ENCODE assay signal across 1 cellular context in the genomic region with DNA sequence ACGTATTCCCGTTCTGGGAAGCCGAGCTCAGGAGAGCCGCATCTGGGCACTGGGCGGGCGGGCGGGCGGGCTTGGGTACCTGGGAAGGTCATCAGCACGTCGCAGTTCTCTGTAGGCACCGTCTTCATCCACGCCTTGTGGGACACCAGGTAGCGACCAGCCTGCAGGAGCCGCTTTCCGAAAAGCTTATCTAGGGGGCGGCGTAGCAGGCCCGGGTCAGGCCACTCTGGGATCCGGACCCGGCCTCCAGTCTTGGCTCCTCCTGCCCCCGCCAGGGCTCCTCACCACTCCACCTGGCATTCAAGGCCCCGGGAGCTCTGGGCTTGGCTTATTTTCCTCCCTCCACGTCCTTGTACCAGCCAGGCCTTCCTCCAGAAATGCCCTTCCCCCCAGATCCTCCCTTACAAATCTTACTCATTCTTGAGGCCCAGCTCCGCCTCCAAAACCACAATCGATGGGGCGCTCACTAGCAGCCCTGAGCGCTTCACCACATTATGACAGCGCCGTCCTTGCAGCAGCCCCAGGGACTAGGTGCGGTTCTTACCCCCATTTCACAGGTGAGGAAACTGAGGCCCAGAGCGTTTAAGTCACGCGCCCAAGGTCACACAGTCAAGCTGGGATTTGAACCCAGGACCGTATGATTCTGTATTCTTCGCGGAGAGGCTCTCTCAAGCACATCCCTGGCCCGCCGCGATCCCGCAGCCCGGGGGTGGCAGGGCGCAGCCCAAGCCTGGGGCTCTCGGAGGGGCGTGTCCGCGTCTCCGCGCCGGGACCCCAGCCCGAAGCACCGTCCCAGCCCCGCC.
A peak's percentile ranks its signal among the peaks of the same experiment; 100 is the strongest.
TF ChIP-seq lines count a peak whose summit lies in the region.

No MANE protein-coding gene starts in this region.

TF ChIP-seq in K562, 482 proteins besides CTCF, POLR2A, EP300 and RAD21 (continued from another document and continues in another):
- TF ChIP-seq, protein P1, sequence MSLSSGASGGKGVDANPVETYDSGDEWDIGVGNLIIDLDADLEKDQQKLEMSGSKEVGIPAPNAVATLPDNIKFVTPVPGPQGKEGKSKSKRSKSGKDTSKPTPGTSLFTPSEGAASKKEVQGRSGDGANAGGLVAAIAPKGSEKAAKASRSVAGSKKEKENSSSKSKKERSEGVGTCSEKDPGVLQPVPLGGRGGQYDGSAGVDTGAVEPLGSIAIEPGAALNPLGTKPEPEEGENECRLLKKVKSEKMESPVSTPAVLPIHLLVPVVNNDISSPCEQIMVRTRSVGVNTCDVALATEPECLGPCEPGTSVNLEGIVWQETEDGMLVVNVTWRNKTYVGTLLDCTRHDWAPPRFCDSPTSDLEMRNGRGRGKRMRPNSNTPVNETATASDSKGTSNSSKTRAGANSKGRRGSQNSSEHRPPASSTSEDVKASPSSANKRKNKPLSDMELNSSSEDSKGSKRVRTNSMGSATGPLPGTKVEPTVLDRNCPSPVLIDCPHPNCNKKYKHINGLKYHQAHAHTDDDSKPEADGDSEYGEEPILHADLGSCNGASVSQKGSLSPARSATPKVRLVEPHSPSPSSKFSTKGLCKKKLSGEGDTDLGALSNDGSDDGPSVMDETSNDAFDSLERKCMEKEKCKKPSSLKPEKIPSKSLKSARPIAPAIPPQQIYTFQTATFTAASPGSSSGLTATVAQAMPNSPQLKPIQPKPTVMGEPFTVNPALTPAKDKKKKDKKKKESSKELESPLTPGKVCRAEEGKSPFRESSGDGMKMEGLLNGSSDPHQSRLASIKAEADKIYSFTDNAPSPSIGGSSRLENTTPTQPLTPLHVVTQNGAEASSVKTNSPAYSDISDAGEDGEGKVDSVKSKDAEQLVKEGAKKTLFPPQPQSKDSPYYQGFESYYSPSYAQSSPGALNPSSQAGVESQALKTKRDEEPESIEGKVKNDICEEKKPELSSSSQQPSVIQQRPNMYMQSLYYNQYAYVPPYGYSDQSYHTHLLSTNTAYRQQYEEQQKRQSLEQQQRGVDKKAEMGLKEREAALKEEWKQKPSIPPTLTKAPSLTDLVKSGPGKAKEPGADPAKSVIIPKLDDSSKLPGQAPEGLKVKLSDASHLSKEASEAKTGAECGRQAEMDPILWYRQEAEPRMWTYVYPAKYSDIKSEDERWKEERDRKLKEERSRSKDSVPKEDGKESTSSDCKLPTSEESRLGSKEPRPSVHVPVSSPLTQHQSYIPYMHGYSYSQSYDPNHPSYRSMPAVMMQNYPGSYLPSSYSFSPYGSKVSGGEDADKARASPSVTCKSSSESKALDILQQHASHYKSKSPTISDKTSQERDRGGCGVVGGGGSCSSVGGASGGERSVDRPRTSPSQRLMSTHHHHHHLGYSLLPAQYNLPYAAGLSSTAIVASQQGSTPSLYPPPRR (CRISPR knock-in tag; IDR thresholded peaks at IDR 0.05; ENCODE audit: borderline replicate concordance) = peak; percentile 88; the same call in 1 of the 2 replicates
- TF ChIP-seq MTA2 (IDR thresholded peaks at IDR 0.05; ENCODE audit: low read depth) (no peak), RBFOX2 (IDR thresholded peaks at IDR 0.05; ENCODE audit: low read depth, low read length) (no peak), ZNF699 (CRISPR knock-in tag; IDR thresholded peaks at IDR 0.05; ENCODE audit: insufficient replicate concordance) (no peak), CEBPG (CRISPR knock-in tag; IDR thresholded peaks at IDR 0.05) (peak; percentile 48; the same call in 1 of the 2 replicates), CEBPG (tag; conservative IDR thresholded peaks at IDR 0.05 in 1 of 2, IDR thresholded peaks at IDR 0.05 in 1 of 2) (no peak), NFE2 (IDR thresholded peaks at IDR 0.05; ENCODE audit: low read depth) (peak; percentile 48), ZNF445 (CRISPR knock-in tag; IDR thresholded peaks at IDR 0.05; ENCODE audit: low read depth) (no peak), HCFC1 (IDR thresholded peaks at IDR 0.05; ENCODE audit: low read depth, low read length) (no peak; the same call in 1 of the 2 replicates), FOS (IDR thresholded peaks at IDR 0.05; ENCODE audit: extremely low read depth, insufficient read length) (no peak), HLTF (IDR thresholded peaks at IDR 0.05) (no peak), NFE2L1 (tag; IDR thresholded peaks at IDR 0.05; ENCODE audit: borderline replicate concordance, low read depth) (no peak), NONO (IDR thresholded peaks at IDR 0.05; ENCODE audit: low read depth in 2 of 2, low read length in 1 of 2) (no peak), RBM25 (IDR thresholded peaks at IDR 0.05; ENCODE audit: low read depth, low read length, severe bottlenecking) (peak; percentile 97), ZKSCAN1 (IDR thresholded peaks at IDR 0.05; ENCODE audit: low read depth, low read length) (no peak; the same call in 1 of the 2 replicates), GABPB1 (CRISPR knock-in tag; IDR thresholded peaks at IDR 0.05) (peak; percentile 52; the same call in 1 of the 2 replicates), MAFK (IDR thresholded peaks at IDR 0.05; ENCODE audit: low read length) (no peak; the same call in none of the 2 replicates), BHLHE40 (IDR thresholded peaks at IDR 0.05; ENCODE audit: low read length) (peak; percentile 46; the same call in 1 of the 2 replicates), RUNX1 (IDR thresholded peaks at IDR 0.05; ENCODE audit: low read depth) (no peak; the same call in 1 of the 2 replicates), MCM7 (IDR thresholded peaks at IDR 0.05) (no peak), ZNF717 (CRISPR knock-in tag; IDR thresholded peaks at IDR 0.05) (no peak)
- TF ChIP-seq, protein P2, sequence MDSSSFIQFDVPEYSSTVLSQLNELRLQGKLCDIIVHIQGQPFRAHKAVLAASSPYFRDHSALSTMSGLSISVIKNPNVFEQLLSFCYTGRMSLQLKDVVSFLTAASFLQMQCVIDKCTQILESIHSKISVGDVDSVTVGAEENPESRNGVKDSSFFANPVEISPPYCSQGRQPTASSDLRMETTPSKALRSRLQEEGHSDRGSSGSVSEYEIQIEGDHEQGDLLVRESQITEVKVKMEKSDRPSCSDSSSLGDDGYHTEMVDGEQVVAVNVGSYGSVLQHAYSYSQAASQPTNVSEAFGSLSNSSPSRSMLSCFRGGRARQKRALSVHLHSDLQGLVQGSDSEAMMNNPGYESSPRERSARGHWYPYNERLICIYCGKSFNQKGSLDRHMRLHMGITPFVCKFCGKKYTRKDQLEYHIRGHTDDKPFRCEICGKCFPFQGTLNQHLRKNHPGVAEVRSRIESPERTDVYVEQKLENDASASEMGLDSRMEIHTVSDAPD (CRISPR knock-in tag; IDR thresholded peaks at IDR 0.05) = peak; percentile 40; the same call in 1 of the 2 replicates
- TF ChIP-seq, protein P3, sequence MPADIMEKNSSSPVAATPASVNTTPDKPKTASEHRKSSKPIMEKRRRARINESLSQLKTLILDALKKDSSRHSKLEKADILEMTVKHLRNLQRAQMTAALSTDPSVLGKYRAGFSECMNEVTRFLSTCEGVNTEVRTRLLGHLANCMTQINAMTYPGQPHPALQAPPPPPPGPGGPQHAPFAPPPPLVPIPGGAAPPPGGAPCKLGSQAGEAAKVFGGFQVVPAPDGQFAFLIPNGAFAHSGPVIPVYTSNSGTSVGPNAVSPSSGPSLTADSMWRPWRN (IDR thresholded peaks at IDR 0.05; ENCODE audit: low read depth) = no peak
- TF ChIP-seq, protein P4, sequence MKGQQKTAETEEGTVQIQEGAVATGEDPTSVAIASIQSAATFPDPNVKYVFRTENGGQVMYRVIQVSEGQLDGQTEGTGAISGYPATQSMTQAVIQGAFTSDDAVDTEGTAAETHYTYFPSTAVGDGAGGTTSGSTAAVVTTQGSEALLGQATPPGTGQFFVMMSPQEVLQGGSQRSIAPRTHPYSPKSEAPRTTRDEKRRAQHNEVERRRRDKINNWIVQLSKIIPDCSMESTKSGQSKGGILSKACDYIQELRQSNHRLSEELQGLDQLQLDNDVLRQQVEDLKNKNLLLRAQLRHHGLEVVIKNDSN (CRISPR knock-in tag; IDR thresholded peaks at IDR 0.05) = peak; percentile 42
- TF ChIP-seq, protein P5, sequence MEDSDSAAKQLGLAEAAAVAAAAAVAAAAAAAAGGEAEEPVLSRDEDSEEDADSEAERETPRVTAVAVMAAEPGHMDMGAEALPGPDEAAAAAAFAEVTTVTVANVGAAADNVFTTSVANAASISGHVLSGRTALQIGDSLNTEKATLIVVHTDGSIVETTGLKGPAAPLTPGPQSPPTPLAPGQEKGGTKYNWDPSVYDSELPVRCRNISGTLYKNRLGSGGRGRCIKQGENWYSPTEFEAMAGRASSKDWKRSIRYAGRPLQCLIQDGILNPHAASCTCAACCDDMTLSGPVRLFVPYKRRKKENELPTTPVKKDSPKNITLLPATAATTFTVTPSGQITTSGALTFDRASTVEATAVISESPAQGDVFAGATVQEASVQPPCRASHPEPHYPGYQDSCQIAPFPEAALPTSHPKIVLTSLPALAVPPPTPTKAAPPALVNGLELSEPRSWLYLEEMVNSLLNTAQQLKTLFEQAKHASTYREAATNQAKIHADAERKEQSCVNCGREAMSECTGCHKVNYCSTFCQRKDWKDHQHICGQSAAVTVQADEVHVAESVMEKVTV (CRISPR knock-in tag; IDR thresholded peaks at IDR 0.05) = 0 out of 2 replicates have a peak, but pooled peaks have one; percentile 20
- TF ChIP-seq, protein P6, sequence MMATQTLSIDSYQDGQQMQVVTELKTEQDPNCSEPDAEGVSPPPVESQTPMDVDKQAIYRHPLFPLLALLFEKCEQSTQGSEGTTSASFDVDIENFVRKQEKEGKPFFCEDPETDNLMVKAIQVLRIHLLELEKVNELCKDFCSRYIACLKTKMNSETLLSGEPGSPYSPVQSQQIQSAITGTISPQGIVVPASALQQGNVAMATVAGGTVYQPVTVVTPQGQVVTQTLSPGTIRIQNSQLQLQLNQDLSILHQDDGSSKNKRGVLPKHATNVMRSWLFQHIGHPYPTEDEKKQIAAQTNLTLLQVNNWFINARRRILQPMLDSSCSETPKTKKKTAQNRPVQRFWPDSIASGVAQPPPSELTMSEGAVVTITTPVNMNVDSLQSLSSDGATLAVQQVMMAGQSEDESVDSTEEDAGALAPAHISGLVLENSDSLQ (IDR thresholded peaks at IDR 0.05) = peak; percentile 52
- TF ChIP-seq, protein P7, sequence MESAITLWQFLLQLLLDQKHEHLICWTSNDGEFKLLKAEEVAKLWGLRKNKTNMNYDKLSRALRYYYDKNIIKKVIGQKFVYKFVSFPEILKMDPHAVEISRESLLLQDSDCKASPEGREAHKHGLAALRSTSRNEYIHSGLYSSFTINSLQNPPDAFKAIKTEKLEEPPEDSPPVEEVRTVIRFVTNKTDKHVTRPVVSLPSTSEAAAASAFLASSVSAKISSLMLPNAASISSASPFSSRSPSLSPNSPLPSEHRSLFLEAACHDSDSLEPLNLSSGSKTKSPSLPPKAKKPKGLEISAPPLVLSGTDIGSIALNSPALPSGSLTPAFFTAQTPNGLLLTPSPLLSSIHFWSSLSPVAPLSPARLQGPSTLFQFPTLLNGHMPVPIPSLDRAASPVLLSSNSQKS (CRISPR knock-in tag; IDR thresholded peaks at IDR 0.05) = no peak
- TF ChIP-seq, protein P8, sequence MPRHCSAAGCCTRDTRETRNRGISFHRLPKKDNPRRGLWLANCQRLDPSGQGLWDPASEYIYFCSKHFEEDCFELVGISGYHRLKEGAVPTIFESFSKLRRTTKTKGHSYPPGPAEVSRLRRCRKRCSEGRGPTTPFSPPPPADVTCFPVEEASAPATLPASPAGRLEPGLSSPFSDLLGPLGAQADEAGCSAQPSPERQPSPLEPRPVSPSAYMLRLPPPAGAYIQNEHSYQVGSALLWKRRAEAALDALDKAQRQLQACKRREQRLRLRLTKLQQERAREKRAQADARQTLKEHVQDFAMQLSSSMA (CRISPR knock-in tag; IDR thresholded peaks at IDR 0.05) = 0 out of 2 replicates have a peak, but pooled peaks have one; percentile 76
- TF ChIP-seq, protein P9, sequence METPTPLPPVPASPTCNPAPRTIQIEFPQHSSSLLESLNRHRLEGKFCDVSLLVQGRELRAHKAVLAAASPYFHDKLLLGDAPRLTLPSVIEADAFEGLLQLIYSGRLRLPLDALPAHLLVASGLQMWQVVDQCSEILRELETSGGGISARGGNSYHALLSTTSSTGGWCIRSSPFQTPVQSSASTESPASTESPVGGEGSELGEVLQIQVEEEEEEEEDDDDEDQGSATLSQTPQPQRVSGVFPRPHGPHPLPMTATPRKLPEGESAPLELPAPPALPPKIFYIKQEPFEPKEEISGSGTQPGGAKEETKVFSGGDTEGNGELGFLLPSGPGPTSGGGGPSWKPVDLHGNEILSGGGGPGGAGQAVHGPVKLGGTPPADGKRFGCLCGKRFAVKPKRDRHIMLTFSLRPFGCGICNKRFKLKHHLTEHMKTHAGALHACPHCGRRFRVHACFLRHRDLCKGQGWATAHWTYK (CRISPR knock-in tag; IDR thresholded peaks at IDR 0.05) = no peak
- TF ChIP-seq, protein P10, sequence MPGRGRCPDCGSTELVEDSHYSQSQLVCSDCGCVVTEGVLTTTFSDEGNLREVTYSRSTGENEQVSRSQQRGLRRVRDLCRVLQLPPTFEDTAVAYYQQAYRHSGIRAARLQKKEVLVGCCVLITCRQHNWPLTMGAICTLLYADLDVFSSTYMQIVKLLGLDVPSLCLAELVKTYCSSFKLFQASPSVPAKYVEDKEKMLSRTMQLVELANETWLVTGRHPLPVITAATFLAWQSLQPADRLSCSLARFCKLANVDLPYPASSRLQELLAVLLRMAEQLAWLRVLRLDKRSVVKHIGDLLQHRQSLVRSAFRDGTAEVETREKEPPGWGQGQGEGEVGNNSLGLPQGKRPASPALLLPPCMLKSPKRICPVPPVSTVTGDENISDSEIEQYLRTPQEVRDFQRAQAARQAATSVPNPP (IDR thresholded peaks at IDR 0.05; ENCODE audit: borderline replicate concordance, insufficient read depth, insufficient read length) = no peak
- TF ChIP-seq, protein P11, sequence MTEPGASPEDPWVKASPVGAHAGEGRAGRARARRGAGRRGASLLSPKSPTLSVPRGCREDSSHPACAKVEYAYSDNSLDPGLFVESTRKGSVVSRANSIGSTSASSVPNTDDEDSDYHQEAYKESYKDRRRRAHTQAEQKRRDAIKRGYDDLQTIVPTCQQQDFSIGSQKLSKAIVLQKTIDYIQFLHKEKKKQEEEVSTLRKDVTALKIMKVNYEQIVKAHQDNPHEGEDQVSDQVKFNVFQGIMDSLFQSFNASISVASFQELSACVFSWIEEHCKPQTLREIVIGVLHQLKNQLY (CRISPR knock-in tag; conservative IDR thresholded peaks at IDR 0.05) = peak in 1 of 2 experiments; percentile 49; a peak in 1 of 4 replicates
